In genomic region chr14:51774209-51774608, GRCh38 we compare ENCODE assay signal across 1 cellular context.
TF ChIP-seq lines count a peak whose summit lies in the region.

No MANE protein-coding gene starts in this region.

TF ChIP-seq in HEK293, 187 proteins besides CTCF, POLR2A, EP300 and RAD21 (continued from another document and continues in another):
- TF ChIP-seq KLF17 (tag by site-specific recombination; IDR thresholded peaks at IDR 0.05) (no peak; the same call in 1 of the 2 replicates), ZNF664 (tag by site-specific recombination; IDR thresholded peaks at IDR 0.05) (no peak), ZNF239 (tag by site-specific recombination; IDR thresholded peaks at IDR 0.05) (no peak), ZNF585B (tag by site-specific recombination; IDR thresholded peaks at IDR 0.05) (no peak), ZNF692 (tag by site-specific recombination; IDR thresholded peaks at IDR 0.05) (peak; percentile 91), PBX3 (CRISPR knock-in tag; IDR thresholded peaks at IDR 0.05) (no peak), GLIS1 (tag by site-specific recombination; IDR thresholded peaks at IDR 0.05) (peak; percentile 93), PATZ1 (tag by site-specific recombination; IDR thresholded peaks at IDR 0.05) (peak; percentile 50; the same call in 1 of the 2 replicates), KLF1 (tag by site-specific recombination; IDR thresholded peaks at IDR 0.05) (peak; percentile 86), SP7 (tag by site-specific recombination; IDR thresholded peaks at IDR 0.05) (0 out of 2 replicates have a peak, but pooled peaks have one; percentile 15), ZNF169 (tag by site-specific recombination; IDR thresholded peaks at IDR 0.05) (no peak), ZNF423 (tag by site-specific recombination; IDR thresholded peaks at IDR 0.05) (no peak), ZNF335 (tag by site-specific recombination; conservative IDR thresholded peaks at IDR 0.05) (no peak), SP2 (tag by site-specific recombination; IDR thresholded peaks at IDR 0.05) (no peak), ZNF175 (tag by site-specific recombination; IDR thresholded peaks at IDR 0.05) (no peak), ZNF398 (tag by site-specific recombination; IDR thresholded peaks at IDR 0.05) (0 out of 2 replicates have a peak, but pooled peaks have one; percentile 11), ZNF621 (tag by site-specific recombination; IDR thresholded peaks at IDR 0.05) (no peak), REST (tag by site-specific recombination; IDR thresholded peaks at IDR 0.05) (no peak), EGR2 (tag by site-specific recombination; IDR thresholded peaks at IDR 0.05; ENCODE audit: low read depth) (peak; percentile 40; the same call in 1 of the 2 replicates), ZNF23 (tag by site-specific recombination; IDR thresholded peaks at IDR 0.05; ENCODE audit: borderline replicate concordance) (no peak)
- TF ChIP-seq, protein P1, sequence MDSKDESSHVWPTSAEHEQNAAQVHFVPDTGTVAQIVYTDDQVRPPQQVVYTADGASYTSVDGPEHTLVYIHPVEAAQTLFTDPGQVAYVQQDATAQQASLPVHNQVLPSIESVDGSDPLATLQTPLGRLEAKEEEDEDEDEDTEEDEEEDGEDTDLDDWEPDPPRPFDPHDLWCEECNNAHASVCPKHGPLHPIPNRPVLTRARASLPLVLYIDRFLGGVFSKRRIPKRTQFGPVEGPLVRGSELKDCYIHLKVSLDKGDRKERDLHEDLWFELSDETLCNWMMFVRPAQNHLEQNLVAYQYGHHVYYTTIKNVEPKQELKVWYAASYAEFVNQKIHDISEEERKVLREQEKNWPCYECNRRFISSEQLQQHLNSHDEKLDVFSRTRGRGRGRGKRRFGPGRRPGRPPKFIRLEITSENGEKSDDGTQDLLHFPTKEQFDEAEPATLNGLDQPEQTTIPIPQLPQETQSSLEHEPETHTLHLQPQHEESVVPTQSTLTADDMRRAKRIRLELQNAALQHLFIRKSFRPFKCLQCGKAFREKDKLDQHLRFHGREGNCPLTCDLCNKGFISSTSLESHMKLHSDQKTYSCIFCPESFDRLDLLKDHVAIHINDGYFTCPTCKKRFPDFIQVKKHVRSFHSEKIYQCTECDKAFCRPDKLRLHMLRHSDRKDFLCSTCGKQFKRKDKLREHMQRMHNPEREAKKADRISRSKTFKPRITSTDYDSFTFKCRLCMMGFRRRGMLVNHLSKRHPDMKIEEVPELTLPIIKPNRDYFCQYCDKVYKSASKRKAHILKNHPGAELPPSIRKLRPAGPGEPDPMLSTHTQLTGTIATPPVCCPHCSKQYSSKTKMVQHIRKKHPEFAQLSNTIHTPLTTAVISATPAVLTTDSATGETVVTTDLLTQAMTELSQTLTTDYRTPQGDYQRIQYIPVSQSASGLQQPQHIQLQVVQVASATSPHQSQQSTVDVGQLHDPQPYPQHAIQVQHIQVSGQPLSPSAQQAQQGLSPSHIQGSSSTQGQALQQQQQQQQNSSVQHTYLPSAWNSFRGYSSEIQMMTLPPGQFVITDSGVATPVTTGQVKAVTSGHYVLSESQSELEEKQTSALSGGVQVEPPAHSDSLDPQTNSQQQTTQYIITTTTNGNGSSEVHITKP (tag by site-specific recombination; IDR thresholded peaks at IDR 0.05), result 0 out of 2 replicates have a peak, but pooled peaks have one; percentile 32
- TF ChIP-seq, protein P2, sequence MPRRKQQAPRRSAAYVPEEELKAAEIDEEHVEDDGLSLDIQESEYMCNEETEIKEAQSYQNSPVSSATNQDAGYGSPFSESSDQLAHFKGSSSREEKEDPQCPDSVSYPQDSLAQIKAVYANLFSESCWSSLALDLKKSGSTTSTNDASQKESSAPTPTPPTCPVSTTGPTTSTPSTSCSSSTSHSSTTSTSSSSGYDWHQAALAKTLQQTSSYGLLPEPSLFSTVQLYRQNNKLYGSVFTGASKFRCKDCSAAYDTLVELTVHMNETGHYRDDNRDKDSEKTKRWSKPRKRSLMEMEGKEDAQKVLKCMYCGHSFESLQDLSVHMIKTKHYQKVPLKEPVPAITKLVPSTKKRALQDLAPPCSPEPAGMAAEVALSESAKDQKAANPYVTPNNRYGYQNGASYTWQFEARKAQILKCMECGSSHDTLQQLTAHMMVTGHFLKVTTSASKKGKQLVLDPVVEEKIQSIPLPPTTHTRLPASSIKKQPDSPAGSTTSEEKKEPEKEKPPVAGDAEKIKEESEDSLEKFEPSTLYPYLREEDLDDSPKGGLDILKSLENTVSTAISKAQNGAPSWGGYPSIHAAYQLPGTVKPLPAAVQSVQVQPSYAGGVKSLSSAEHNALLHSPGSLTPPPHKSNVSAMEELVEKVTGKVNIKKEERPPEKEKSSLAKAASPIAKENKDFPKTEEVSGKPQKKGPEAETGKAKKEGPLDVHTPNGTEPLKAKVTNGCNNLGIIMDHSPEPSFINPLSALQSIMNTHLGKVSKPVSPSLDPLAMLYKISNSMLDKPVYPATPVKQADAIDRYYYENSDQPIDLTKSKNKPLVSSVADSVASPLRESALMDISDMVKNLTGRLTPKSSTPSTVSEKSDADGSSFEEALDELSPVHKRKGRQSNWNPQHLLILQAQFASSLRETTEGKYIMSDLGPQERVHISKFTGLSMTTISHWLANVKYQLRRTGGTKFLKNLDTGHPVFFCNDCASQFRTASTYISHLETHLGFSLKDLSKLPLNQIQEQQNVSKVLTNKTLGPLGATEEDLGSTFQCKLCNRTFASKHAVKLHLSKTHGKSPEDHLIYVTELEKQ (tag by site-specific recombination; IDR thresholded peaks at IDR 0.05; ENCODE audit: borderline replicate concordance), result no peak
- TF ChIP-seq, protein P3, sequence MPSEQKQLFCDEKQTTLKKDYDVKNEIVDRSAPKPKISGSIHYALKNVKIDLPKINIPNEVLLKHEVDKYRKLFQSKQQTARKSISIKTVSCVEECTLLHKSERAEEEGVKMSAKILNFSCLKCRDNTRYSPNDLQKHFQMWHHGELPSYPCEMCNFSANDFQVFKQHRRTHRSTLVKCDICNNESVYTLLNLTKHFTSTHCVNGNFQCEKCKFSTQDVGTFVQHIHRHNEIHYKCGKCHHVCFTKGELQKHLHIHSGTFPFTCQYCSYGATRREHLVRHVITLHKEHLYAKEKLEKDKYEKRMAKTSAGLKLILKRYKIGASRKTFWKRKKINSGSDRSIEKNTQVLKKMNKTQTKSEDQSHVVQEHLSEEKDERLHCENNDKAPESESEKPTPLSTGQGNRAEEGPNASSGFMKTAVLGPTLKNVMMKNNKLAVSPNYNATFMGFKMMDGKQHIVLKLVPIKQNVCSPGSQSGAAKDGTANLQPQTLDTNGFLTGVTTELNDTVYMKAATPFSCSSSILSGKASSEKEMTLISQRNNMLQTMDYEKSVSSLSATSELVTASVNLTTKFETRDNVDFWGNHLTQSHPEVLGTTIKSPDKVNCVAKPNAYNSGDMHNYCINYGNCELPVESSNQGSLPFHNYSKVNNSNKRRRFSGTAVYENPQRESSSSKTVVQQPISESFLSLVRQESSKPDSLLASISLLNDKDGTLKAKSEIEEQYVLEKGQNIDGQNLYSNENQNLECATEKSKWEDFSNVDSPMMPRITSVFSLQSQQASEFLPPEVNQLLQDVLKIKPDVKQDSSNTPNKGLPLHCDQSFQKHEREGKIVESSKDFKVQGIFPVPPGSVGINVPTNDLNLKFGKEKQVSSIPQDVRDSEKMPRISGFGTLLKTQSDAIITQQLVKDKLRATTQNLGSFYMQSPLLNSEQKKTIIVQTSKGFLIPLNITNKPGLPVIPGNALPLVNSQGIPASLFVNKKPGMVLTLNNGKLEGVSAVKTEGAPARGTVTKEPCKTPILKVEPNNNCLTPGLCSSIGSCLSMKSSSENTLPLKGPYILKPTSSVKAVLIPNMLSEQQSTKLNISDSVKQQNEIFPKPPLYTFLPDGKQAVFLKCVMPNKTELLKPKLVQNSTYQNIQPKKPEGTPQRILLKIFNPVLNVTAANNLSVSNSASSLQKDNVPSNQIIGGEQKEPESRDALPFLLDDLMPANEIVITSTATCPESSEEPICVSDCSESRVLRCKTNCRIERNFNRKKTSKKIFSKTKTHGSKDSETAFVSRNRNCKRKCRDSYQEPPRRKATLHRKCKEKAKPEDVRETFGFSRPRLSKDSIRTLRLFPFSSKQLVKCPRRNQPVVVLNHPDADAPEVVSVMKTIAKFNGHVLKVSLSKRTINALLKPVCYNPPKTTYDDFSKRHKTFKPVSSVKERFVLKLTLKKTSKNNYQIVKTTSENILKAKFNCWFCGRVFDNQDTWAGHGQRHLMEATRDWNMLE (tag by site-specific recombination; conservative IDR thresholded peaks at IDR 0.05; ENCODE audit: low read depth), result no peak
- TF ChIP-seq, protein P4, sequence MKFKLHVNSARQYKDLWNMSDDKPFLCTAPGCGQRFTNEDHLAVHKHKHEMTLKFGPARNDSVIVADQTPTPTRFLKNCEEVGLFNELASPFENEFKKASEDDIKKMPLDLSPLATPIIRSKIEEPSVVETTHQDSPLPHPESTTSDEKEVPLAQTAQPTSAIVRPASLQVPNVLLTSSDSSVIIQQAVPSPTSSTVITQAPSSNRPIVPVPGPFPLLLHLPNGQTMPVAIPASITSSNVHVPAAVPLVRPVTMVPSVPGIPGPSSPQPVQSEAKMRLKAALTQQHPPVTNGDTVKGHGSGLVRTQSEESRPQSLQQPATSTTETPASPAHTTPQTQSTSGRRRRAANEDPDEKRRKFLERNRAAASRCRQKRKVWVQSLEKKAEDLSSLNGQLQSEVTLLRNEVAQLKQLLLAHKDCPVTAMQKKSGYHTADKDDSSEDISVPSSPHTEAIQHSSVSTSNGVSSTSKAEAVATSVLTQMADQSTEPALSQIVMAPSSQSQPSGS (tag by site-specific recombination; IDR thresholded peaks at IDR 0.05; ENCODE audit: low read depth), result no peak
